In genomic region chr14:24058260-24058950, GRCh38 we compare ENCODE assay signal across 1 cellular context.
TF ChIP-seq lines count a peak whose summit lies in the region.

No MANE protein-coding gene starts in this region.

TF ChIP-seq in HepG2, 621 proteins besides CTCF, POLR2A, EP300 and RAD21 (continued from another document and continues in another):
- no peak for TF ChIP-seq MXI1 (IDR thresholded peaks at IDR 0.05; ENCODE audit: borderline replicate concordance, low read depth, low read length)
- no peak for TF ChIP-seq MNT (IDR thresholded peaks at IDR 0.05)
- no peak for TF ChIP-seq POLR2G (IDR thresholded peaks at IDR 0.05; ENCODE audit: low read depth, low read length)
- 0 out of 2 replicates have a peak, but pooled peaks have one; percentile 46 for TF ChIP-seq ZBTB21 (CRISPR knock-in tag; IDR thresholded peaks at IDR 0.05)
- no peak for TF ChIP-seq MAF1 (CRISPR knock-in tag; IDR thresholded peaks at IDR 0.05; ENCODE audit: borderline replicate concordance)
- TF ChIP-seq ASH2L (IDR thresholded peaks at IDR 0.05; ENCODE audit: insufficient read length, low read depth, low read length): no peak
- no peak; the same call in 1 of the 2 replicates for TF ChIP-seq ZNF761 (CRISPR knock-in tag; conservative IDR thresholded peaks at IDR 0.05)
- TF ChIP-seq ZNF160 (CRISPR knock-in tag; IDR thresholded peaks at IDR 0.05): no peak
- TF ChIP-seq ZBTB14 (CRISPR knock-in tag; IDR thresholded peaks at IDR 0.05): no peak
- no peak for TF ChIP-seq ZNF207 (IDR thresholded peaks at IDR 0.05; ENCODE audit: borderline replicate concordance)
- TF ChIP-seq NR1H2 (CRISPR knock-in tag; IDR thresholded peaks at IDR 0.05; ENCODE audit: borderline replicate concordance, low read depth): no peak
- no peak for TF ChIP-seq ZNF629 (CRISPR knock-in tag; conservative IDR thresholded peaks at IDR 0.05)
- no peak for TF ChIP-seq HNRNPL (IDR thresholded peaks at IDR 0.05; ENCODE audit: low read depth, low read length)
- TF ChIP-seq BORCS8-MEF2B (CRISPR knock-in tag; IDR thresholded peaks at IDR 0.05): peak; percentile 63; the same call in 1 of the 2 replicates
- peak; percentile 54; the same call in 1 of the 2 replicates for TF ChIP-seq POGK (CRISPR knock-in tag; conservative IDR thresholded peaks at IDR 0.05)
- TF ChIP-seq ATF6 (CRISPR knock-in tag; conservative IDR thresholded peaks at IDR 0.05): peak; percentile 95; the same call in 1 of the 2 replicates
- TF ChIP-seq ZNF230 (CRISPR knock-in tag; IDR thresholded peaks at IDR 0.05): peak; percentile 64; the same call in 1 of the 2 replicates
- no peak for TF ChIP-seq MED1 (CRISPR knock-in tag; IDR thresholded peaks at IDR 0.05)
- TF ChIP-seq TBX3 (IDR thresholded peaks at IDR 0.05; ENCODE audit: borderline replicate concordance): no peak
- TF ChIP-seq ZNF747 (CRISPR knock-in tag; IDR thresholded peaks at IDR 0.05; ENCODE audit: borderline replicate concordance): no peak
- TF ChIP-seq E2F2 (CRISPR knock-in tag; IDR thresholded peaks at IDR 0.05; ENCODE audit: borderline replicate concordance): no peak
- no peak for TF ChIP-seq SOX6 (IDR thresholded peaks at IDR 0.05)
- TF ChIP-seq SOX6 (CRISPR knock-in tag; IDR thresholded peaks at IDR 0.05): no peak
- no peak for TF ChIP-seq ZNF577 (CRISPR knock-in tag; IDR thresholded peaks at IDR 0.05; ENCODE audit: borderline replicate concordance, low read depth)
- TF ChIP-seq ZNF737 (CRISPR knock-in tag; IDR thresholded peaks at IDR 0.05; ENCODE audit: borderline replicate concordance): no peak
- TF ChIP-seq ERF (CRISPR knock-in tag; IDR thresholded peaks at IDR 0.05): peak; percentile 89
- 0 out of 2 replicates have a peak, but pooled peaks have one; percentile 32 for TF ChIP-seq E2F5 (CRISPR knock-in tag; conservative IDR thresholded peaks at IDR 0.05)
- TF ChIP-seq STAT6 (CRISPR knock-in tag; IDR thresholded peaks at IDR 0.05; ENCODE audit: borderline replicate concordance): no peak; the same call in 1 of the 2 replicates
- no peak for TF ChIP-seq ZNF674 (CRISPR knock-in tag; IDR thresholded peaks at IDR 0.05; ENCODE audit: low read depth)
- no peak for TF ChIP-seq IKZF1 (IDR thresholded peaks at IDR 0.05)
- peak; percentile 70; the same call in 1 of the 2 replicates for TF ChIP-seq ELF3 (CRISPR knock-in tag; IDR thresholded peaks at IDR 0.05)
- no peak for TF ChIP-seq NFAT5 (CRISPR knock-in tag; IDR thresholded peaks at IDR 0.05)
- no peak for TF ChIP-seq ZBED4 (CRISPR knock-in tag; IDR thresholded peaks at IDR 0.05; ENCODE audit: borderline replicate concordance)
- TF ChIP-seq KAT2B (IDR thresholded peaks at IDR 0.05; ENCODE audit: borderline replicate concordance, low read depth, low read length): no peak
- TF ChIP-seq ZNF280B (CRISPR knock-in tag; IDR thresholded peaks at IDR 0.05; ENCODE audit: borderline replicate concordance): no peak; the same call in 1 of the 2 replicates
